In the genomic region with DNA sequence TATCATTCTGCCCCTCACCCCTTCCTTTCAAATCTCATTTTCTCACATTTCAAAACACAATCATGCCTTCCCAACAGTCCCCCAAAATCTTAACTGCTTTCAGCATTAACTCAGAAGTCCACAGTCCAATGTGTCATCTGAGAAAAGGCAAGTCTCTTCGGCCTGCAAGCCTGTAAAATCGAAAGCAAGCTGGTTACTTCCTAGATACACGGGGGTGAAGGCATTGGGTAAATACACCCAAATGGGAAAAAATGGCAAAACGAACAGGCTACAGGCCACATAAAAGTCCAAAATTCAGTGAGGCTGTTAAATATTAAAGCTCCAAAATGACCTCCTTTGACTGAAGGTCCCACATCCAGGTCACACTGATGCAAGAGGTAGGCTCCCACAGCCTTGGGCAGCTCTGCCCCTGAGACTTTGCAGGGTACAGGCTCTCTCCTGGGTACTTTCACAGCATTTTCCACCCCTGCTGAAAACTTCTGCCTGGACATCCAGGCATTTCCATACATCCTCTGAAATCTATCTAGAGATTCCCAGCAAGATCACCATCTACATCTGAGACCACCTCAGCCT, we compare ENCODE assay signal across 2 cellular contexts. TPM values are rescaled to one million over a fixed set of nuclear protein-coding genes. Genes with fewer than 3 reads are reported as not detected.
"Had no signal": no experiment of that assay in that cellular context is flagged by ENCODE, and none has a peak within 500 bp of the region (broad histone marks: within the 10 kb centered on the region; RNA-seq: fewer than 3 reads in every experiment).

No MANE protein-coding gene starts in this region.

RNA-seq across cellular contexts. Expression of a gene that starts 4.3 kb away (rescaled TPM):
- total RNA-seq: NCI-H460, PC-3 had no signal
